ENCODE assay signal across 8 cellular contexts in genomic region chr17:8376302-8377067, GRCh38.
DNase-seq lines count a peak whose midpoint lies in the region; ATAC-seq and TF ChIP-seq lines count a peak whose summit lies in the region.

Gene KRABD2, minus strand, starts transcription at chr17:8376704.

- H3K4ac ChIP-seq in IMR-90 (ENCODE audit: low read depth, low read length) = peak within 1 kb of the TSS; percentile 96

- H3K4me1 ChIP-seq in IMR-90 (ENCODE audit: control insufficient read depth, insufficient read depth, low read length) = peaks cover 6% of the 10 kb centered on the region
- peaks cover 27% of the 10 kb centered on the region for H3K4me1 ChIP-seq in PC-3 (ENCODE audit: insufficient read depth, low read length)
- H3K4me1 ChIP-seq in esophagus muscularis mucosa = peaks cover 39 to 47% (median 43%) of the 10 kb centered on the region in 4 donors
- peaks cover 0 to 31% of the 10 kb centered on the region in 2 donors for H3K4me1 ChIP-seq in muscle layer of duodenum (ENCODE audit: control insufficient read depth in 1 of 2, insufficient read depth in 2 of 2, low read length in 2 of 2)

- H3K23ac ChIP-seq in IMR-90 (ENCODE audit: low read depth, low read length) = peak within 1 kb of the TSS; percentile 89

- H3K9ac ChIP-seq in IMR-90 (ENCODE audit: low read depth, low read length) (peak within 1 kb of the TSS; percentile 97), PC-3 (ENCODE audit: low read length) (peak within 1 kb of the TSS; percentile 86)

- H3K9me3 ChIP-seq in IMR-90 (ENCODE audit: control insufficient read depth, insufficient read depth, low read length) (no peaks in the 10 kb centered on the region), PC-3 (ENCODE audit: low read length) (no peaks in the 10 kb centered on the region), esophagus muscularis mucosa (no peaks in the 10 kb centered on the region), muscle layer of duodenum (ENCODE audit: control insufficient read depth in 1 of 2, low read length in 2 of 2) (no peaks in the 10 kb centered on the region)

- ATAC-seq in GM21360 (IDR thresholded peaks at IDR 0.05; ENCODE audit: unreplicated experiment) (peak; percentile 91), IMR-90 (ENCODE audit: low read depth) (peak; percentile 97), PC-3 (peak; percentile 96)

- H2BK120ac ChIP-seq in IMR-90 (ENCODE audit: low read depth, low read length) = peak within 1 kb of the TSS; percentile 39; the same call in 1 of the 2 replicates

- dilution Hi-C loops in IMR-90 (cut with HindIII; ENCODE audit: low sequenced_read_pairs, unreplicated experiment) = no loop called here

- peak within 1 kb of the TSS; percentile 80 for H4K5ac ChIP-seq in IMR-90 (ENCODE audit: low read depth, low read length)

- H3K27me3 ChIP-seq in IMR-90 (ENCODE audit: control insufficient read depth, insufficient read depth, low read length) (no peaks in the 10 kb centered on the region), PC-3 (ENCODE audit: low read length) (no peaks in the 10 kb centered on the region), esophagus muscularis mucosa (no peaks in the 10 kb centered on the region), muscle layer of duodenum (ENCODE audit: low read depth, low read length) (no peaks in the 10 kb centered on the region)

- H3F3A ChIP-seq in PC-3 (ENCODE audit: low read length, unreplicated experiment) = peaks cover 6% of the 10 kb centered on the region

- H4K20me1 ChIP-seq in IMR-90 (ENCODE audit: insufficient read depth, low read length) (peaks cover 24% of the 10 kb centered on the region), PC-3 (ENCODE audit: low read length) (peaks cover 14% of the 10 kb centered on the region)

- no TSS peak for BruUV-seq in IMR-90 (replicated peaks; lab: Mats Ljungman, UMichigan)
- TSS peak; percentile 18 for BruUV-seq in PC-3 (replicated peaks; lab: Mats Ljungman, UMichigan)

- H3K36me3 ChIP-seq in IMR-90 (ENCODE audit: control insufficient read depth, insufficient read depth, low read length) (peaks cover 24% of the 10 kb centered on the region), PC-3 (ENCODE audit: low read depth, low read length) (peaks cover 32% of the 10 kb centered on the region), esophagus muscularis mucosa (peaks cover 41 to 48% (median 47%) of the 10 kb centered on the region in 4 donors), muscle layer of duodenum (ENCODE audit: control insufficient read depth in 1 of 2, insufficient read depth in 2 of 2, low read length in 2 of 2) (peaks cover 46 to 50% of the 10 kb centered on the region in 2 donors)

- H2AK5ac ChIP-seq in IMR-90 (ENCODE audit: low read depth, low read length) = peak within 1 kb of the TSS; percentile 93

- peak within 1 kb of the TSS; percentile 68 for H3K18ac ChIP-seq in IMR-90 (ENCODE audit: low read depth, low read length)

- H3K56ac ChIP-seq in IMR-90 (ENCODE audit: extremely low read depth, insufficient read depth, low read length) = peak within 1 kb of the TSS; percentile 82

- 0 out of 2 replicates have a peak within 1 kb of the TSS, but pooled peaks have one; percentile 3 for H2BK20ac ChIP-seq in IMR-90 (ENCODE audit: low read depth, low read length)

- peak within 1 kb of the TSS; percentile 30; the same call in 1 of the 3 replicates for H2BK15ac ChIP-seq in IMR-90 (ENCODE audit: low read depth, low read length)

- intact Hi-C loops in IMR-90 (cut with micrococcal nuclease) (loop anchor here (1.0 to 2.0 kb wide), 2 partner anchors 46 to 128 kb away; partner anchors contain the start of genes CTC1 and PFAS), PC-3 (cut with micrococcal nuclease) (no loop called here), esophagus muscularis mucosa (cut with DNase I) (no loop called here)

- no peak for TF ChIP-seq EP300 in esophagus muscularis mucosa (IDR thresholded peaks at IDR 0.05)

- peak within 1 kb of the TSS; percentile 97 for H3K27ac ChIP-seq in IMR-90 (ENCODE audit: insufficient read depth, low read length)
- H3K27ac ChIP-seq in PC-3 (ENCODE audit: low read length) = peak within 1 kb of the TSS; percentile 27; the same call in 1 of the 2 replicates
- peak within 1 kb of the TSS; percentile 84 to 87 (median 85) for H3K27ac ChIP-seq in esophagus muscularis mucosa (replicated peaks in 1 of 4)
- peak within 1 kb of the TSS; percentile 61 for H3K27ac ChIP-seq in muscle layer of duodenum (ENCODE audit: low read length)

- POLR2A ChIA-PET in IMR-90 (lab: Charles Lee; ENCODE audit: unreplicated experiment) = no interaction called here
- POLR2A ChIA-PET in PC-3 (lab: Charles Lee; ENCODE audit: unreplicated experiment) = interaction anchor here (0.5 to 0.7 kb wide), 2 partner anchors 129 to 237 kb away, joined by 3 read pairs; partner anchors contain the start of gene CTC1

- DNase-seq in CMK (ENCODE audit: low read depth) (peak; percentile 82), IMR-90 (peak; percentile 79), PC-3 (peak; percentile 79), esophagus muscularis mucosa (ENCODE audit: extremely low spot score) (peak; percentile 94)
- DNase-seq in activated T-cell treated with anti-CD3 and anti-CD28 coated beads, Interleukin-2, amount 50 U/mL, for 48 hours = peak; percentile 93 to 95
- peak; percentile 83 for DNase-seq in stimulated activated CD8-positive, alpha-beta memory T cell treated with anti-CD3 and anti-CD28 coated beads, Interleukin-7, amount 100 ng/mL, for 1 hour (ENCODE audit: low read depth in 2 of 2)

- peak within 1 kb of the TSS; percentile 94 for H2AFZ ChIP-seq in IMR-90 (replicated peaks; ENCODE audit: low read length, poor library complexity)
- peak within 1 kb of the TSS; percentile 63 for H2AFZ ChIP-seq in PC-3 (ENCODE audit: low read length)

- TF ChIP-seq RAD21 in IMR-90 (IDR thresholded peaks at IDR 0.05; ENCODE audit: low read length) = no peak

- no peaks in the 10 kb centered on the region for H3K9me2 ChIP-seq in PC-3 (replicated peaks; ENCODE audit: low read length)

- H2BK5ac ChIP-seq in IMR-90 (ENCODE audit: low read depth, low read length, poor library complexity, severe bottlenecking) = peak within 1 kb of the TSS; percentile 86

- H3K79me1 ChIP-seq in IMR-90 (ENCODE audit: low read depth in 1 of 2, low read length in 2 of 2) = peaks cover 10 to 30% of the 10 kb centered on the region in 2 experiments

- peak within 1 kb of the TSS; percentile 92 for H3K14ac ChIP-seq in IMR-90 (replicated peaks; ENCODE audit: low read depth, low read length)

- peak within 1 kb of the TSS; percentile 96 for H2AK9ac ChIP-seq in IMR-90 (replicated peaks; ENCODE audit: low read depth, low read length, poor library complexity)

- H3K9me1 ChIP-seq in IMR-90 (ENCODE audit: insufficient read depth, low read length) = peaks cover 3% of the 10 kb centered on the region; the same call in 1 of the 2 replicates

- H3K4me3 ChIP-seq in IMR-90 (ENCODE audit: insufficient read depth, low read depth, low read length) (peak within 1 kb of the TSS; percentile 85), PC-3 (ENCODE audit: low read length) (peak within 1 kb of the TSS; percentile 77), esophagus muscularis mucosa (peak within 1 kb of the TSS; percentile 72 to 90 (median 78)), muscle layer of duodenum (ENCODE audit: low read depth in 1 of 2, low read length in 2 of 2) (peak within 1 kb of the TSS; percentile 73 to 95)

- peaks cover 31% of the 10 kb centered on the region for H3K79me2 ChIP-seq in PC-3 (ENCODE audit: low read length)

- peak within 1 kb of the TSS; percentile 99 for H3K4me2 ChIP-seq in IMR-90 (ENCODE audit: low read depth, low read length)
- peak within 1 kb of the TSS; percentile 94 for H3K4me2 ChIP-seq in PC-3 (ENCODE audit: low read length)

- in situ Hi-C loops in IMR-90 (cut with MboI; ENCODE audit: low sequenced_read_pairs) = no loop called here

- CTCF ChIA-PET in IMR-90 (lab: Yijun Ruan, JAX) = interaction anchor here (0.7 kb wide), 1 partner anchor 16 kb away, joined by 3 read pairs; no protein-coding TSS in a partner anchor
- CTCF ChIA-PET in PC-3 (lab: Charles Lee) = no interaction called here

- TF ChIP-seq POLR2A in IMR-90 (IDR thresholded peaks at IDR 0.05; ENCODE audit: low read depth, low read length) (peak; percentile 69; the same call in 1 of the 2 replicates), esophagus muscularis mucosa (IDR thresholded peaks at IDR 0.05; ENCODE audit: low read depth) (peak; percentile 32)

- H4K91ac ChIP-seq in IMR-90 (ENCODE audit: insufficient read depth, low read depth, low read length) = peak within 1 kb of the TSS; percentile 93

- WGBS in IMR-90 (ENCODE audit: extremely low coverage in 2 of 2, insufficient read length in 1 of 2), 2 experiments = 0% methylated on average over 6 of the region's 41 CpGs; no CpG with 5 or more reads in 1 of the 2 experiments
- WGBS in esophagus muscularis mucosa = 2% methylated on average over 17 of the region's 41 CpGs

- peak within 1 kb of the TSS; percentile 93 to 94 for H4K8ac ChIP-seq in IMR-90 (ENCODE audit: low read depth in 2 of 2, low read length in 2 of 2)

- TF ChIP-seq CTCF in IMR-90 (conservative IDR thresholded peaks at IDR 0.05; ENCODE audit: low read depth, low read length) (peak; percentile 66), PC-3 (conservative IDR thresholded peaks at IDR 0.05; ENCODE audit: low read depth, low read length) (no peak; the same call in 1 of the 2 replicates), esophagus muscularis mucosa (IDR thresholded peaks at IDR 0.05) (peak; percentile 64 to 80 (median 65))

TF ChIP-seq in IMR-90, 13 proteins besides CTCF, POLR2A, EP300 and RAD21:
- no peak for TF ChIP-seq RFX5 (IDR thresholded peaks at IDR 0.05; ENCODE audit: low read depth, low read length)
- TF ChIP-seq RCOR1 (IDR thresholded peaks at IDR 0.05; ENCODE audit: insufficient replicate concordance, low read length) = no peak
- no peak for TF ChIP-seq NFE2L2 (IDR thresholded peaks at IDR 0.05; ENCODE audit: low read depth, low read length)
- 0 out of 2 replicates have a peak, but pooled peaks have one; percentile 16 for TF ChIP-seq SMC3 (IDR thresholded peaks at IDR 0.05; ENCODE audit: low read depth, low read length)
- TF ChIP-seq MAZ (IDR thresholded peaks at IDR 0.05; ENCODE audit: borderline replicate concordance, low read depth, low read length) = peak; percentile 89
TF ChIP-seq in IMR-90: peak in this region for 2.

Comparison
In these comparisons a context has a peak if more than half of its experiments do, and no peak if none do; other contexts are left out.
1. Peak in every context shown above with its lines: DNase-seq, ATAC-seq, H3K4me3 ChIP-seq and H3K27ac ChIP-seq.
2. H3K27ac ChIP-seq: peak in every context shown above with its lines; median percentile 97 in IMR-90; 85 in esophagus muscularis mucosa; 61 in muscle layer of duodenum; 27 in PC-3.